ENCODE assay signal across 11 cellular contexts in the genomic region with DNA sequence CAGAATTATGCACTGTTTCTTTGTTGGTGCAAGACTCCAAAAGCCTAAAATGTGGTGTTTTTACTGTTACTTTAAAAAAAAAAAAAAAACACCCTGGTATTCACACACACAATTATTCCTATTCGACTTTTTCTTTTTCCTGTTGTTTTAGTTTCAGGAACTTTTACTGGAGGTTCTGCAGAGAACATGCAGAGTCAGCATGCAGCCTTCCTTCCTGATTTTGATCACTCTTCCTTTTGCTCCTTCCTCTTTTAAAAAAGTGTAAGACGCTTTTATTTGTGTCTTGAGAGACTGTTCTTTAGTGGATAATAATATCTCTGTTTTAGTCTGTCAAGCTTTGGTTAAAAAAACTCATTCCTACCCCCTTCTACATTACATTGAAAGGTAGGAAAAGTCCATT. TPM values are rescaled to one million over a fixed set of nuclear protein-coding genes. Genes with fewer than 3 reads are reported as not detected.
DNase-seq lines count a peak whose midpoint lies in the region; ATAC-seq and TF ChIP-seq lines count a peak whose summit lies in the region.
"Not testable (repeated sequence)": the region's sequence is repeated elsewhere in the genome, so short reads cannot be mapped to it uniquely, and the experiment has no call there.
"Had no signal": no experiment of that assay in that cellular context is flagged by ENCODE, and none has a peak within 500 bp of the region (broad histone marks: within the 10 kb centered on the region; RNA-seq: fewer than 3 reads in every experiment).

No MANE protein-coding gene starts in this region.

- CTCF ChIA-PET in CD8-positive, alpha-beta memory T cell (lab: Charles Lee), result interaction anchor here (1.4 to 2.5 kb wide), 3 partner anchors 19 to 273 kb away, joined by 3 to 9 read pairs (median 4); a partner anchor contains a TSS
- CTCF ChIA-PET in activated CD8-positive, alpha-beta T cell treated with anti-CD3 and anti-CD28 coated beads for 36 hours (lab: Charles Lee), result interaction anchor here (2.8 kb wide), 1 partner anchor 34 kb away, joined by 10 read pairs; no protein-coding TSS in a partner anchor

- peaks cover 95% of the 10 kb centered on the region for H3K4me1 ChIP-seq in CD8-positive, alpha-beta memory T cell (ENCODE audit: insufficient read depth, low read length)
- not testable (repeated sequence) for H3K4me1 ChIP-seq in Peyer's patch, sigmoid colon
- H3K4me1 ChIP-seq in lower lobe of right lung, result peaks cover 53% of the 10 kb centered on the region

- peak overlapping the region; percentile 49 for H3K27ac ChIP-seq in CD8-positive, alpha-beta memory T cell (ENCODE audit: low read depth, low read length)
- H3K27ac ChIP-seq in Peyer's patch (peak overlapping the region; percentile 2 to 62 (median 55)), lower lobe of right lung (peak overlapping the region; percentile 58), sigmoid colon (peak overlapping the region in 3 of 4 donors; percentile 37 to 59 (median 43))

- H3K27ac Mint-ChIP-seq in CD8-positive, alpha-beta memory T cell, result peak overlapping the region; percentile 93 to 100 (median 96)
- peak overlapping the region; percentile 97 for H3K27ac Mint-ChIP-seq in activated CD8-positive, alpha-beta T cell treated with anti-CD3 and anti-CD28 coated beads for 36 hours
- peak overlapping the region; percentile 97 for H3K27ac Mint-ChIP-seq in activated naive CD8-positive, alpha-beta T cell treated with anti-CD3 and anti-CD28 coated beads, Interleukin-2, amount 50 U/mL, for 24 hours

- H3K4me3 ChIP-seq in CD8-positive, alpha-beta memory T cell (ENCODE audit: low read length), result peak overlapping the region; percentile 44
- not testable (repeated sequence) for H3K4me3 ChIP-seq in Peyer's patch, sigmoid colon
- H3K4me3 ChIP-seq in lower lobe of right lung, result peak overlapping the region; percentile 18

- peak overlapping the region; percentile 59 to 84 (median 79) for H3K4me3 Mint-ChIP-seq in CD8-positive, alpha-beta memory T cell
- H3K4me3 Mint-ChIP-seq in activated CD8-positive, alpha-beta T cell treated with anti-CD3 and anti-CD28 coated beads for 36 hours, result peak overlapping the region; percentile 70
- peak overlapping the region; percentile 77 for H3K4me3 Mint-ChIP-seq in activated naive CD8-positive, alpha-beta T cell treated with anti-CD3 and anti-CD28 coated beads, Interleukin-2, amount 50 U/mL, for 24 hours

- intact Hi-C loops in activated CD8-positive, alpha-beta T cell treated with anti-CD3 and anti-CD28 coated beads for 36 hours (cut with micrococcal nuclease); lower lobe of right lung (cut with DNase I); sigmoid colon (cut with DNase I): not testable (repeated sequence)

- H3K27me3 ChIP-seq in CD8-positive, alpha-beta memory T cell (ENCODE audit: insufficient read depth, low read length, poor library complexity, severe bottlenecking); Peyer's patch; lower lobe of right lung (ENCODE audit: low read depth); sigmoid colon: not testable (repeated sequence)

- H3K9me3 ChIP-seq in CD8-positive, alpha-beta memory T cell (ENCODE audit: low read length); Peyer's patch; lower lobe of right lung; sigmoid colon: not testable (repeated sequence)

- POLR2A ChIA-PET in CD8-positive, alpha-beta memory T cell (lab: Charles Lee), result interaction anchor here (1.0 to 1.3 kb wide), 4 partner anchors 10 to 148 kb away, joined by 3 to 4 read pairs (median 3); a partner anchor contains a TSS
- POLR2A ChIA-PET in activated CD8-positive, alpha-beta T cell treated with anti-CD3 and anti-CD28 coated beads for 36 hours (lab: Charles Lee), result interaction anchor here (0.6 to 7.9 kb wide), 4 partner anchors 32 to 229 kb away, joined by 3 to 65 read pairs (median 3); a partner anchor contains a TSS

- H3K4me1 Mint-ChIP-seq in CD8-positive, alpha-beta memory T cell, result peaks cover 77 to 99% (median 94%) of the 10 kb centered on the region in 3 donors
- H3K4me1 Mint-ChIP-seq in activated CD8-positive, alpha-beta T cell treated with anti-CD3 and anti-CD28 coated beads for 36 hours (ENCODE audit: low read depth), result peaks cover 87% of the 10 kb centered on the region
- H3K4me1 Mint-ChIP-seq in activated naive CD8-positive, alpha-beta T cell treated with anti-CD3 and anti-CD28 coated beads, Interleukin-2, amount 50 U/mL, for 24 hours, result peaks cover 91% of the 10 kb centered on the region

- H3K36me3 Mint-ChIP-seq in CD8-positive, alpha-beta memory T cell, result peaks cover 0 to 11% (median 9%) of the 10 kb centered on the region in 3 donors
- H3K36me3 Mint-ChIP-seq in activated CD8-positive, alpha-beta T cell treated with anti-CD3 and anti-CD28 coated beads for 36 hours (ENCODE audit: low read depth), result peaks cover 12% of the 10 kb centered on the region
- not testable (repeated sequence) for H3K36me3 Mint-ChIP-seq in activated naive CD8-positive, alpha-beta T cell treated with anti-CD3 and anti-CD28 coated beads, Interleukin-2, amount 50 U/mL, for 24 hours (ENCODE audit: low read depth)

- not testable (repeated sequence) for ATAC-seq in activated CD8-positive, alpha-beta T cell treated with anti-CD3 and anti-CD28 coated beads for 36 hours; activated naive CD8-positive, alpha-beta T cell treated with anti-CD3 and anti-CD28 coated beads, Interleukin-2, amount 50 U/mL, for 24 hours
- peak in 1 of 2 donors; percentile 41 for ATAC-seq in lower lobe of right lung

- TF ChIP-seq CTCF in Peyer's patch (IDR thresholded peaks at IDR 0.05); activated CD8-positive, alpha-beta T cell treated with anti-CD3 and anti-CD28 coated beads for 36 hours (IDR thresholded peaks at IDR 0.05); lower lobe of right lung (IDR thresholded peaks at IDR 0.05); sigmoid colon (IDR thresholded peaks at IDR 0.05): not testable (repeated sequence)

- not testable (repeated sequence) for TF ChIP-seq EP300 in sigmoid colon (IDR thresholded peaks at IDR 0.05)

- not testable (repeated sequence) for TF ChIP-seq POLR2A in Peyer's patch (IDR thresholded peaks at IDR 0.05); sigmoid colon (IDR thresholded peaks at IDR 0.05)

- not testable (repeated sequence) for H3K27me3 Mint-ChIP-seq in CD8-positive, alpha-beta memory T cell; activated CD8-positive, alpha-beta T cell treated with anti-CD3 and anti-CD28 coated beads for 36 hours; activated naive CD8-positive, alpha-beta T cell treated with anti-CD3 and anti-CD28 coated beads, Interleukin-2, amount 50 U/mL, for 24 hours

- not testable (repeated sequence) for H3K36me3 ChIP-seq in CD8-positive, alpha-beta memory T cell (ENCODE audit: insufficient read depth, low read length); Peyer's patch; lower lobe of right lung; sigmoid colon

- 25 to 47% methylated on average over 2 of the region's 2 CpGs for WGBS in sigmoid colon, 2 donors

- DNase-seq in CD8-positive, alpha-beta memory T cell; Peyer's patch; activated CD8-positive, alpha-beta T cell treated with anti-CD3 and anti-CD28 coated beads for 36 hours; activated naive CD8-positive, alpha-beta T cell treated with anti-CD3 and anti-CD28 coated beads, Interleukin-2, amount 50 U/mL, for 24 hours; lower lobe of right lung; sigmoid colon: not testable (repeated sequence)
- DNase-seq in glomerular endothelial cell (ENCODE audit: extremely low read depth, low read depth, low spot score), result peak; percentile 22

- not testable (repeated sequence) for H3K9me3 Mint-ChIP-seq in CD8-positive, alpha-beta memory T cell; activated CD8-positive, alpha-beta T cell treated with anti-CD3 and anti-CD28 coated beads for 36 hours; activated naive CD8-positive, alpha-beta T cell treated with anti-CD3 and anti-CD28 coated beads, Interleukin-2, amount 50 U/mL, for 24 hours

RNA-seq across cellular contexts. Expression of a gene that starts 31.2 kb away (rescaled TPM):
- total RNA-seq in CD8-positive, alpha-beta memory T cell, result 10 to 100 TPM; 47.3 to 51.4 TPM
- 861 TPM for polyA plus RNA-seq in CD8-positive, alpha-beta memory T cell
- total RNA-seq in Peyer's patch, result 10 to 100 TPM in 1 of 4 donors, 1 to 10 TPM in 3; 4.8 to 16.5 (median 8.5) TPM
- 10 to 100 TPM; 29.0 to 29.5 TPM for total RNA-seq in activated CD8-positive, alpha-beta T cell treated with anti-CD3 and anti-CD28 coated beads for 36 hours
- total RNA-seq in glomerular endothelial cell, result 13.5 and 34.5 TPM in 2 replicates
- total RNA-seq in lower lobe of right lung, result 49.4 TPM
- total RNA-seq in sigmoid colon, result 10 to 100 TPM; 10.0 to 15.1 (median 13.3) TPM
- 10 to 100 TPM in 2 of 3 donors, 1 to 10 TPM in 1; 8.6 to 42.9 (median 12.6) TPM for polyA plus RNA-seq in sigmoid colon
- total RNA-seq: HT1080, LHCN-M2, NCI-H460, progenitor cell of endocrine pancreas had no signal

RNA-seq across cellular contexts. Expression of a gene that starts 33.1 kb away (rescaled TPM):
- 10 to 100 TPM; 11.8 to 12.3 TPM for total RNA-seq in CD8-positive, alpha-beta memory T cell
- 30.1 TPM for polyA plus RNA-seq in CD8-positive, alpha-beta memory T cell
- total RNA-seq in Peyer's patch (10 to 100 TPM in 1 of 4 donors, 1 to 10 TPM in 2, under 1 TPM in 1; 0.88 to 19.8 (median 5.2) TPM), glomerular endothelial cell (16.7 and 26.0 TPM in 2 replicates), lower lobe of right lung (44.4 TPM), sigmoid colon (1 to 10 TPM; 5.3 to 7.9 (median 7.2) TPM)
- 1 to 10 TPM; 8.6 to 8.7 TPM for total RNA-seq in activated CD8-positive, alpha-beta T cell treated with anti-CD3 and anti-CD28 coated beads for 36 hours
- 10 to 100 TPM in 1 of 3 donors, 1 to 10 TPM in 2; 2.4 to 10.7 (median 2.8) TPM for polyA plus RNA-seq in sigmoid colon
- total RNA-seq: HT1080, LHCN-M2, NCI-H460, progenitor cell of endocrine pancreas had no signal
